8 cellular contexts compared by ENCODE assay signal in genomic region chr6:24283043-24283985, GRCh38.
A peak's percentile ranks its signal among the peaks of the same experiment; 100 is the strongest.
DNase-seq lines count a peak whose midpoint lies in the region; ATAC-seq, FAIRE-seq and TF ChIP-seq lines count a peak whose summit lies in the region.

No MANE protein-coding gene starts in this region.

- peak; percentile 78 for FAIRE-seq in endothelial cell of umbilical vein (lab: Jason Lieb, UNC)

- dilution Hi-C loops in endothelial cell of umbilical vein (cut with MboI; ENCODE audit: extremely low pct_ligation_motif_present, low sequenced_read_pairs) = no loop called here

- peak; percentile 92 for DNase-seq in Caki2 (ENCODE audit: low read depth)
- DNase-seq in NCI-H2227 (lab: John Stamatoyannopoulos, UW; ENCODE audit: unreplicated experiment) = peak; percentile 88
- peak; percentile 68 for DNase-seq in activated CD4-positive, alpha-beta T cell treated with anti-CD3 and anti-CD28 coated beads for 36 hours
- DNase-seq in endothelial cell of umbilical vein (ENCODE audit: low read depth, low spot score) = peak; percentile 79
- peak; percentile 40 to 71 for DNase-seq in mesothelial cell of epicardium (ENCODE audit: low spot score in 2 of 2, unreplicated experiment in 2 of 2)
- DNase-seq in suprapubic skin (ENCODE audit: low spot score in 2 of 2) = no peak

- BruUV-seq in endothelial cell of umbilical vein (replicated peaks; lab: Mats Ljungman, UMichigan) = no TSS peak

- H3K4me1 Mint-ChIP-seq in activated CD4-positive, alpha-beta T cell treated with anti-CD3 and anti-CD28 coated beads for 36 hours = peaks cover 6% of the 10 kb centered on the region
- H3K4me1 Mint-ChIP-seq in mesothelial cell of epicardium = no peaks in the 10 kb centered on the region

- no peaks in the 10 kb centered on the region for H3K36me3 Mint-ChIP-seq in activated CD4-positive, alpha-beta T cell treated with anti-CD3 and anti-CD28 coated beads for 36 hours (ENCODE audit: low read depth)
- H3K36me3 Mint-ChIP-seq in mesothelial cell of epicardium = no peaks in the 10 kb centered on the region

- peaks cover 12% of the 10 kb centered on the region for H3K27me3 Mint-ChIP-seq in activated CD4-positive, alpha-beta T cell treated with anti-CD3 and anti-CD28 coated beads for 36 hours
- no peaks in the 10 kb centered on the region for H3K27me3 Mint-ChIP-seq in mesothelial cell of epicardium (ENCODE audit: low read depth)

- peak overlapping the region; percentile 25 for H3K4me2 ChIP-seq in endothelial cell of umbilical vein (ENCODE audit: insufficient read depth, low read length)

- no peak for TF ChIP-seq EP300 in suprapubic skin (IDR thresholded peaks at IDR 0.05)

- no peaks in the 10 kb centered on the region for H3K9me3 ChIP-seq in endothelial cell of umbilical vein (replicated peaks; ENCODE audit: control insufficient read depth, insufficient read depth, low read length)
- H3K9me3 ChIP-seq in suprapubic skin = no peaks in the 10 kb centered on the region

- CTCF ChIA-PET in activated CD4-positive, alpha-beta T cell treated with anti-CD3 and anti-CD28 coated beads for 36 hours (lab: Charles Lee) = interaction anchor here (0.6 to 2.0 kb wide), 25 partner anchors 9 to 462 kb away, joined by 3 to 14 read pairs (median 4); partner anchors contain the start of genes ALDH5A1 and MRS2
- CTCF ChIA-PET in endothelial cell of umbilical vein (lab: Charles Lee) = interaction anchor here (0.9 to 2.4 kb wide), 13 partner anchors 9 to 241 kb away, joined by 3 to 68 read pairs (median 4); no protein-coding TSS in a partner anchor

- H3K27me3 ChIP-seq in endothelial cell of umbilical vein (ENCODE audit: control insufficient read depth in 2 of 2, insufficient read depth in 2 of 2, low read length in 2 of 2) (no peaks in the 10 kb centered on the region), suprapubic skin (peaks cover 6% of the 10 kb centered on the region)

- no peaks in the 10 kb centered on the region for H3K79me2 ChIP-seq in endothelial cell of umbilical vein (ENCODE audit: control insufficient read depth, insufficient read depth, low read length)

- POLR2A ChIA-PET in activated CD4-positive, alpha-beta T cell treated with anti-CD3 and anti-CD28 coated beads for 36 hours (lab: Charles Lee) = no interaction called here
- POLR2A ChIA-PET in endothelial cell of umbilical vein (lab: Charles Lee) = no interaction called here

- H3K4me3 ChIP-seq in endothelial cell of umbilical vein (replicated peaks in 1 of 3; ENCODE audit: insufficient read depth in 1 of 3, low read depth in 1 of 3, low read length in 3 of 3) (no peak overlapping the region), suprapubic skin (peak overlapping the region; percentile 6)

- H3K4me1 ChIP-seq in endothelial cell of umbilical vein (ENCODE audit: control insufficient read depth, extremely low read depth, insufficient read depth, low read length) (no peaks in the 10 kb centered on the region), suprapubic skin (peaks cover 5% of the 10 kb centered on the region)

- H3K9me3 Mint-ChIP-seq in activated CD4-positive, alpha-beta T cell treated with anti-CD3 and anti-CD28 coated beads for 36 hours (ENCODE audit: low read depth) = no peaks in the 10 kb centered on the region
- no peaks in the 10 kb centered on the region for H3K9me3 Mint-ChIP-seq in mesothelial cell of epicardium

- in situ Hi-C loops in Caki2 (cut with HindIII; ENCODE audit: low pct_unique_long_range_greater_than_20kb, low sequenced_read_pairs) = no loop called here

- intact Hi-C loops in activated CD4-positive, alpha-beta T cell treated with anti-CD3 and anti-CD28 coated beads for 36 hours (cut with DNase I, micrococcal nuclease) = loop anchor here (1.0 to 10.0 kb wide), 9 partner anchors 73 to 481 kb away; partner anchors contain the start of gene MRS2 (in 1 of the 2)
- intact Hi-C loops in endothelial cell of umbilical vein (cut with micrococcal nuclease) = loop anchor here (2.0 to 10.0 kb wide), 2 partner anchors 75 to 411 kb away; partner anchors contain the start of gene DCDC2

- H3K36me3 ChIP-seq in endothelial cell of umbilical vein (ENCODE audit: control insufficient read depth in 2 of 2, extremely low read depth in 1 of 2, insufficient read depth in 2 of 2, low read length in 2 of 2) = no peaks in the 10 kb centered on the region
- no peaks in the 10 kb centered on the region for H3K36me3 ChIP-seq in suprapubic skin

- no peaks in the 10 kb centered on the region for H3K9me1 ChIP-seq in endothelial cell of umbilical vein (replicated peaks; ENCODE audit: control insufficient read depth, extremely low read depth, insufficient read depth, low read length)

- 3% methylated on average over 10 of the region's 10 CpGs for WGBS in suprapubic skin

- H3K27ac Mint-ChIP-seq in activated CD4-positive, alpha-beta T cell treated with anti-CD3 and anti-CD28 coated beads for 36 hours = no peak overlapping the region
- no peak overlapping the region for H3K27ac Mint-ChIP-seq in mesothelial cell of epicardium

- H3K27ac ChIP-seq in endothelial cell of umbilical vein (ENCODE audit: insufficient read depth, low read depth, low read length) (no peak overlapping the region), suprapubic skin (no peak overlapping the region)

- TF ChIP-seq POLR2A in endothelial cell of umbilical vein (IDR thresholded peaks at IDR 0.05; ENCODE audit: low read depth, low read length) = no peak
- no peak for TF ChIP-seq POLR2A in suprapubic skin (IDR thresholded peaks at IDR 0.05)

- no peaks in the 10 kb centered on the region for H4K20me1 ChIP-seq in endothelial cell of umbilical vein (replicated peaks; ENCODE audit: control insufficient read depth, extremely low read depth, insufficient read depth, low read length)

- H3K4me3 Mint-ChIP-seq in activated CD4-positive, alpha-beta T cell treated with anti-CD3 and anti-CD28 coated beads for 36 hours = no peak overlapping the region
- H3K4me3 Mint-ChIP-seq in mesothelial cell of epicardium = peak overlapping the region; percentile 69

- no peak overlapping the region for H3K9ac ChIP-seq in endothelial cell of umbilical vein (replicated peaks; ENCODE audit: extremely low read depth, insufficient read depth, low read length)

- ATAC-seq in GM19397 (IDR thresholded peaks at IDR 0.05; ENCODE audit: unreplicated experiment) (peak; percentile 87), HG03439 (IDR thresholded peaks at IDR 0.05; ENCODE audit: unreplicated experiment) (peak; percentile 68)
- ATAC-seq in activated CD4-positive, alpha-beta T cell treated with anti-CD3 and anti-CD28 coated beads for 36 hours = peak; percentile 89

- no peak overlapping the region for H2AFZ ChIP-seq in endothelial cell of umbilical vein (ENCODE audit: low read depth, low read length)

- TF ChIP-seq CTCF in endothelial cell of umbilical vein (IDR thresholded peaks at IDR 0.05; ENCODE audit: extremely low read depth in 1 of 2, insufficient read depth in 1 of 2, low read depth in 1 of 2, low read length in 2 of 2) (peak; percentile 43 to 57), mesothelial cell of epicardium (IDR thresholded peaks at IDR 0.05; ENCODE audit: unreplicated experiment) (peak; percentile 47), suprapubic skin (IDR thresholded peaks at IDR 0.05) (peak in 1 of 2 donors; percentile 61)

TF ChIP-seq in endothelial cell of umbilical vein, 7 proteins besides CTCF, POLR2A, EP300 and RAD21:
- TF ChIP-seq POLR2AphosphoS5 (IDR thresholded peaks at IDR 0.05; ENCODE audit: insufficient read depth, low read depth, low read length) (no peak), GATA2 (IDR thresholded peaks at IDR 0.05; ENCODE audit: insufficient read depth, insufficient read length, low read depth, low read length) (no peak), MYC (IDR thresholded peaks at IDR 0.05; ENCODE audit: low read depth, low read length) (no peak), MAX (IDR thresholded peaks at IDR 0.05; ENCODE audit: insufficient read depth, insufficient read length) (no peak), JUN (IDR thresholded peaks at IDR 0.05; ENCODE audit: borderline replicate concordance, insufficient read depth, insufficient read length, low read depth) (no peak), EZH2 (IDR thresholded peaks at IDR 0.05; ENCODE audit: borderline replicate concordance, low read depth, low read length, severe bottlenecking) (no peak), FOS (IDR thresholded peaks at IDR 0.05; ENCODE audit: borderline replicate concordance, insufficient read depth, low read length) (no peak)

Comparison
In these comparisons a context has a peak if more than half of its experiments do, and no peak if none do; other contexts are left out.
1. DNase-seq: peak in Caki2 (single experiment), NCI-H2227 (single experiment), activated CD4-positive, alpha-beta T cell treated with anti-CD3 and anti-CD28 coated beads for 36 hours (single experiment), endothelial cell of umbilical vein (single experiment) and mesothelial cell of epicardium (2 of 2); none in suprapubic skin (0 of 2).
2. Peak in every context shown above with its lines, with median percentiles within 50 percentile points of each other: ATAC-seq.